Comparison of ENCODE assay signal across 13 cellular contexts in genomic region chr18:32754508-32755263, GRCh38.
"Had no signal": no experiment of that assay in that cellular context is flagged by ENCODE, and none has a peak within 500 bp of the region (broad histone marks: within the 10 kb centered on the region; RNA-seq: fewer than 3 reads in every experiment).

No MANE protein-coding gene starts in this region.

- H3K4me1 Mint-ChIP-seq: naive thymus-derived CD4-positive, alpha-beta T cell had no signal

- H3K4me3 ChIP-seq: mucosa of descending colon, uterus had no signal

- H3K27ac Mint-ChIP-seq: naive thymus-derived CD4-positive, alpha-beta T cell had no signal

- FAIRE-seq: frontal cortex had no signal

- H3K4me3 Mint-ChIP-seq: naive thymus-derived CD4-positive, alpha-beta T cell had no signal

- H3K9me3 ChIP-seq: mucosa of descending colon, uterus had no signal

- H3K36me3 Mint-ChIP-seq: naive thymus-derived CD4-positive, alpha-beta T cell had no signal

- ATAC-seq: left lobe of liver; mucosa of descending colon; naive thymus-derived CD4-positive, alpha-beta T cell had no signal

- H3K27ac ChIP-seq: uterus had no signal

- H3K36me3 ChIP-seq: uterus had no signal

- DNase-seq: activated CD4-positive, alpha-beta T cell treated with anti-CD3 and anti-CD28 coated beads, Interleukin-2, amount 50 U/mL, for 1 hour; activated naive CD4-positive, alpha-beta T cell; aorta; head of caudate nucleus; islet precursor cell; mucosa of descending colon; naive thymus-derived CD4-positive, alpha-beta T cell; posterior cingulate gyrus; stimulated activated CD4-positive, alpha-beta T cell treated with anti-CD3 and anti-CD28 coated beads, Interleukin-12 subunit alpha, Interleukin-12 subunit beta, amount 100 ng/mL, for 4 hours; stimulated activated CD4-positive, alpha-beta T cell treated with anti-CD3 and anti-CD28 coated beads, Interleukin-2, amount 100 ng/mL, for 24 hours; uterus had no signal
